Comparison of ENCODE assay signal across 6 cellular contexts in the genomic region with DNA sequence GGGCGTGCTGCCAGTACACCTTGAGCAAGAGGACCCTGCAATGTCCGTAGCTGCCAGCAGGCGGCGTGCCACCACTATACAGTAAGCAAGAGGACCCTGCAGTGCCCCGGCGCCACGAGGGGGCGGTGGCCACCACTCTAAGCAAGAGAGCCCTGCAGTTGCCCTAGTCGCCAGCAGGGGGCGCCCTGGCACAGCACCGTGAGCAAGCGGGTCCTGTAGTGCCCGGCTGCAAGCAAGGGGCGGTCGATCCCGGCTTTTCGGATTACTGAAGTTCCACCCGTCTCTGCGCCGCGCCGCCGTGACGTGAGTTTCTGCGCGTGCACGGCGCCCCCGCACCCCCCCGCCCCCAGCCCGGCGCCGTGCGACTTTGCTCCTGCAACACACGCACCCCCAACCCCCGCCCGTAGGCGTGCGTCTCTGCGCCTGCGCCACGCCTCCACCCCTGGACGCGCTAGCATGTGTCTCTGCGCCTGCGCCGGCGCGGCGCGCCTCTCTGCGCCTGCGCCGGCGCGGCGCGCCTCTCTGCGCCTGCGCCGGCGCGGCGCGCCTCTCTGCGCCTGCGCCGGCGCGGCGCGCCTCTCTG. TPM values are rescaled to one million over a fixed set of nuclear protein-coding genes. Genes with fewer than 3 reads are reported as not detected.
"Had no signal": no experiment of that assay in that cellular context is flagged by ENCODE, and none has a peak within 500 bp of the region (broad histone marks: within the 10 kb centered on the region; RNA-seq: fewer than 3 reads in every experiment).

No MANE protein-coding gene starts in this region.

RNA-seq across cellular contexts. Expression of gene IL9R, which starts 31.2 kb away (rescaled TPM):
- total RNA-seq: dermis blood vessel endothelial cell, glomerular endothelial cell, kidney epithelial cell, left cardiac atrium, left lobe of liver, left ventricle myocardium inferior had no signal
